In genomic region chr3:132401255-132401654, GRCh38 we compare ENCODE assay signal across 35 cellular contexts.
"Had no signal": no experiment of that assay in that cellular context is flagged by ENCODE, and none has a peak within 500 bp of the region (broad histone marks: within the 10 kb centered on the region; RNA-seq: fewer than 3 reads in every experiment).

No MANE protein-coding gene starts in this region.

- H3K27ac ChIP-seq: adrenal gland, body of pancreas, cardiac muscle cell, colonic mucosa, epithelial cell of prostate, esophagus squamous epithelium, gastroesophageal sphincter, WERI-Rb-1 had no signal

- H3K27me3 Mint-ChIP-seq: activated naive CD4-positive, alpha-beta T cell treated with anti-CD3 and anti-CD28 coated beads, Interleukin-2, amount 50 U/mL, for 24 hours; activated naive CD8-positive, alpha-beta T cell treated with anti-CD3 and anti-CD28 coated beads for 36 hours; activated naive CD8-positive, alpha-beta T cell treated with anti-CD3 and anti-CD28 coated beads, Interleukin-2, amount 50 U/mL, for 24 hours; activated T-cell treated with anti-CD3 and anti-CD28 coated beads, Interleukin-2, amount 50 U/mL, for 24 hours had no signal

- H3K4me1 ChIP-seq: colonic mucosa, gastroesophageal sphincter had no signal

- H3K36me3 ChIP-seq: adrenal gland, cardiac muscle cell, colonic mucosa, esophagus squamous epithelium, gastroesophageal sphincter, WERI-Rb-1 had no signal

- H3K4me3 Mint-ChIP-seq: activated CD4-positive, alpha-beta memory T cell treated with anti-CD3 and anti-CD28 coated beads, Interleukin-2, amount 10 ng/mL, durations not matched to agents 7 days and 5 days; activated CD4-positive, alpha-beta T cell treated with anti-CD3 and anti-CD28 coated beads, Interleukin-2, amount 10 ng/mL, durations not matched to agents 7 days and 5 days; activated naive CD4-positive, alpha-beta T cell treated with anti-CD3 and anti-CD28 coated beads, Interleukin-2, amount 50 U/mL, for 24 hours; activated naive CD8-positive, alpha-beta T cell treated with anti-CD3 and anti-CD28 coated beads for 36 hours; activated naive CD8-positive, alpha-beta T cell treated with anti-CD3 and anti-CD28 coated beads, Interleukin-2, amount 50 U/mL, for 24 hours; activated T-cell treated with anti-CD3 and anti-CD28 coated beads, Interleukin-2, amount 50 U/mL, for 24 hours; activated T-helper 17 cell treated with anti-CD3 and anti-CD28 coated beads, Interleukin-2, amount 50 U/mL, for 72 hours; T-helper 17 cell; T-helper 2 cell treated with Interferon-gamma antibody and Interleukin-4, amounts not matched to agents 5 μg/mL and 100 μg/mL, for 36 hours had no signal

- ATAC-seq: activated naive CD8-positive, alpha-beta T cell treated with anti-CD3 and anti-CD28 coated beads, Interleukin-2, amount 50 U/mL, for 24 hours; activated T-helper 17 cell treated with anti-CD3 and anti-CD28 coated beads, Interleukin-2, amount 50 U/mL, for 72 hours; body of pancreas; gastroesophageal sphincter; T-helper 17 cell had no signal

- DNase-seq: activated CD4-positive, alpha-beta memory T cell treated with anti-CD3 and anti-CD28 coated beads, Interleukin-2, amount 10 ng/mL, durations not matched to agents 7 days and 5 days; activated CD4-positive, alpha-beta T cell treated with anti-CD3 and anti-CD28 coated beads for 4 hours; activated CD4-positive, alpha-beta T cell treated with anti-CD3 and anti-CD28 coated beads, Interleukin-2, amount 10 ng/mL, durations not matched to agents 7 days and 5 days; activated CD4-positive, alpha-beta T cell treated with anti-CD3 and anti-CD28 coated beads, Interleukin-2, amount 50 U/mL, for 4 hours; activated CD4-positive, CD25-positive, alpha-beta regulatory T cell; activated CD4-positive, CD25-positive, alpha-beta regulatory T cell treated with anti-CD3 and anti-CD28 coated beads, Interleukin-2, amount 50 U/mL, for 72 hours; activated CD8-positive, alpha-beta memory T cell treated with anti-CD3 and anti-CD28 coated beads, Interleukin-2, amount 50 U/mL, for 48 hours; activated effector memory CD4-positive, alpha-beta T cell treated with Interleukin-2 at 50 U/mL for 16 hours; activated gamma-delta T cell treated with Interleukin-2 at 50 U/mL for 16 hours; activated naive CD4-positive, alpha-beta T cell treated with Interleukin-2 at 50 U/mL for 16 hours; activated naive CD8-positive, alpha-beta T cell treated with anti-CD3 and anti-CD28 coated beads for 36 hours; activated naive CD8-positive, alpha-beta T cell treated with anti-CD3 and anti-CD28 coated beads, Interleukin-2, amount 50 U/mL, for 24 hours; activated T-cell treated with anti-CD3 and anti-CD28 coated beads for 4 hours; activated T-cell treated with anti-CD3 and anti-CD28 coated beads, Interleukin-2, amount 50 U/mL, for 24 hours; adrenal gland; amygdala; aorta; body of pancreas; central memory CD4-positive, alpha-beta T cell; cerebellar nuclear complex; colonic mucosa; effector CD8-positive, alpha-beta T cell; esophagus squamous epithelium; foreskin melanocyte; head of caudate nucleus; T-helper 1 cell; T-helper 17 cell; T1000; WERI-Rb-1 had no signal

- H3K9me3 Mint-ChIP-seq: activated CD4-positive, alpha-beta memory T cell treated with anti-CD3 and anti-CD28 coated beads, Interleukin-2, amount 10 ng/mL, durations not matched to agents 7 days and 5 days; activated CD4-positive, alpha-beta T cell treated with anti-CD3 and anti-CD28 coated beads, Interleukin-2, amount 10 ng/mL, durations not matched to agents 7 days and 5 days; activated naive CD4-positive, alpha-beta T cell treated with anti-CD3 and anti-CD28 coated beads, Interleukin-2, amount 50 U/mL, for 24 hours; activated naive CD8-positive, alpha-beta T cell treated with anti-CD3 and anti-CD28 coated beads for 36 hours; activated naive CD8-positive, alpha-beta T cell treated with anti-CD3 and anti-CD28 coated beads, Interleukin-2, amount 50 U/mL, for 24 hours; activated T-cell treated with anti-CD3 and anti-CD28 coated beads, Interleukin-2, amount 50 U/mL, for 24 hours; activated T-helper 17 cell treated with anti-CD3 and anti-CD28 coated beads, Interleukin-2, amount 50 U/mL, for 72 hours; T-helper 2 cell treated with Interferon-gamma antibody and Interleukin-4, amounts not matched to agents 5 μg/mL and 100 μg/mL, for 36 hours had no signal

- H3K36me3 Mint-ChIP-seq: activated naive CD4-positive, alpha-beta T cell treated with anti-CD3 and anti-CD28 coated beads, Interleukin-2, amount 50 U/mL, for 24 hours; activated naive CD8-positive, alpha-beta T cell treated with anti-CD3 and anti-CD28 coated beads for 36 hours had no signal

- H3K27ac Mint-ChIP-seq: activated CD4-positive, alpha-beta memory T cell treated with anti-CD3 and anti-CD28 coated beads, Interleukin-2, amount 10 ng/mL, durations not matched to agents 7 days and 5 days; activated CD4-positive, alpha-beta T cell treated with anti-CD3 and anti-CD28 coated beads, Interleukin-2, amount 10 ng/mL, durations not matched to agents 7 days and 5 days; activated naive CD4-positive, alpha-beta T cell treated with anti-CD3 and anti-CD28 coated beads, Interleukin-2, amount 50 U/mL, for 24 hours; activated naive CD8-positive, alpha-beta T cell treated with anti-CD3 and anti-CD28 coated beads for 36 hours; activated naive CD8-positive, alpha-beta T cell treated with anti-CD3 and anti-CD28 coated beads, Interleukin-2, amount 50 U/mL, for 24 hours; activated T-cell treated with anti-CD3 and anti-CD28 coated beads, Interleukin-2, amount 50 U/mL, for 24 hours; activated T-helper 17 cell treated with anti-CD3 and anti-CD28 coated beads, Interleukin-2, amount 50 U/mL, for 72 hours; T-helper 17 cell; T-helper 2 cell treated with Interferon-gamma antibody and Interleukin-4, amounts not matched to agents 5 μg/mL and 100 μg/mL, for 36 hours had no signal

- H3K4me3 ChIP-seq: adrenal gland, body of pancreas, cardiac muscle cell, colonic mucosa, esophagus squamous epithelium, gastroesophageal sphincter had no signal

- H3K4me1 Mint-ChIP-seq: activated CD4-positive, alpha-beta memory T cell treated with anti-CD3 and anti-CD28 coated beads, Interleukin-2, amount 10 ng/mL, durations not matched to agents 7 days and 5 days; activated CD4-positive, alpha-beta T cell treated with anti-CD3 and anti-CD28 coated beads, Interleukin-2, amount 10 ng/mL, durations not matched to agents 7 days and 5 days; activated naive CD4-positive, alpha-beta T cell treated with anti-CD3 and anti-CD28 coated beads, Interleukin-2, amount 50 U/mL, for 24 hours; activated naive CD8-positive, alpha-beta T cell treated with anti-CD3 and anti-CD28 coated beads for 36 hours; activated naive CD8-positive, alpha-beta T cell treated with anti-CD3 and anti-CD28 coated beads, Interleukin-2, amount 50 U/mL, for 24 hours; activated T-helper 17 cell treated with anti-CD3 and anti-CD28 coated beads, Interleukin-2, amount 50 U/mL, for 72 hours; T-helper 17 cell had no signal

- H3K9me3 ChIP-seq: adrenal gland, body of pancreas, colonic mucosa, esophagus squamous epithelium, gastroesophageal sphincter had no signal

- H3K27me3 ChIP-seq: adrenal gland, body of pancreas, cardiac muscle cell, colonic mucosa, esophagus squamous epithelium, gastroesophageal sphincter had no signal
